27 cellular contexts compared by ENCODE assay signal in the genomic region with DNA sequence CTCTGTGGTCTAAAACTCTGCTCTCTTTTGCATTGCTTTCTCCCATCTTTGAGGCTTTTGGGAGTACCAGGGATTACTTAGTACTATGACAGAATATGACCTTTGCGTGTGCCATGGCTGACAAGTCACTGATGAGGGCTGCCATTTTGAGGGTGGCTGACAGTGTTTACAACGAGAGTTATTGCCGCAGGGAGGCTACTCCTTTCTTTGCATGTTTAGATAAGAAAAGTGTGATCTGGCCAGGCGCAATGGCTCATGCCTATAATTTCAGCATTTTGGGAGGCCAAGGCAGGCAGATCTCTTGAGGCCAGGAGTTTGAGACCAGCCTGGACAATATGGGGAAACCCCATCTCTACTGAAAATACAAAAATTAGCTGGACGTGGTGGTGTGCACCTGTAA.
"Had no signal": no experiment of that assay in that cellular context is flagged by ENCODE, and none has a peak within 500 bp of the region (broad histone marks: within the 10 kb centered on the region; RNA-seq: fewer than 3 reads in every experiment).

No MANE protein-coding gene starts in this region.

- H3K36me3 ChIP-seq: adrenal gland, brain microvascular endothelial cell, breast epithelium, WERI-Rb-1 had no signal

- H3K4me3 ChIP-seq: adrenal gland, body of pancreas, breast epithelium had no signal

- H3K27ac ChIP-seq: adrenal gland, body of pancreas, brain microvascular endothelial cell, breast epithelium, WERI-Rb-1 had no signal

- H3K9me3 ChIP-seq: adrenal gland, body of pancreas, breast epithelium had no signal

- H3K27me3 ChIP-seq: adrenal gland, body of pancreas, brain microvascular endothelial cell had no signal

- DNase-seq: activated CD4-positive, alpha-beta memory T cell treated with anti-CD3 and anti-CD28 coated beads, Interleukin-2, amount 10 ng/mL, durations not matched to agents 7 days and 5 days; activated CD4-positive, alpha-beta T cell treated with anti-CD3 and anti-CD28 coated beads for 1 hour; activated CD4-positive, alpha-beta T cell treated with anti-CD3 and anti-CD28 coated beads for 36 hours; activated CD4-positive, alpha-beta T cell treated with anti-CD3 and anti-CD28 coated beads for 48 hours; activated CD4-positive, alpha-beta T cell treated with anti-CD3 and anti-CD28 coated beads, Interleukin-2, amount 10 ng/mL, durations not matched to agents 7 days and 5 days; activated CD4-positive, alpha-beta T cell treated with anti-CD3 and anti-CD28 coated beads, Interleukin-2, amount 50 U/mL, for 48 hours; activated CD4-positive, CD25-positive, alpha-beta regulatory T cell; activated CD8-positive, alpha-beta memory T cell treated with anti-CD3 and anti-CD28 coated beads for 24 hours; activated CD8-positive, alpha-beta memory T cell treated with anti-CD3 and anti-CD28 coated beads, Interleukin-2, amount 50 U/mL, for 48 hours; activated CD8-positive, alpha-beta T cell treated with anti-CD3 and anti-CD28 coated beads, Interleukin-2, amount 10 ng/mL, durations not matched to agents 7 days and 5 days; activated gamma-delta T cell; activated naive CD4-positive, alpha-beta T cell treated with anti-CD3 and anti-CD28 coated beads, Interleukin-2, amount 50 U/mL, for 16 hours; activated naive CD4-positive, alpha-beta T cell treated with Interleukin-2 at 50 U/mL for 16 hours; activated naive CD8-positive, alpha-beta T cell treated with anti-CD3 and anti-CD28 coated beads for 36 hours; activated T-cell treated with anti-CD3 and anti-CD28 coated beads, Interleukin-2, amount 50 U/mL, for 24 hours; activated T-cell treated with anti-CD3 and anti-CD28 coated beads, Interleukin-2, amount 50 U/mL, for 48 hours; adrenal gland; amniotic stem cell; body of pancreas; brain microvascular endothelial cell; caudate nucleus; SW 1271; T-helper 1 cell; T-helper 2 cell; T-helper 9 cell; WERI-Rb-1 had no signal

- H3K4me1 ChIP-seq: adrenal gland, body of pancreas, breast epithelium had no signal
